Comparison of ENCODE assay signal across 11 cellular contexts in genomic region chr17:18373181-18373580, GRCh38. TPM values are rescaled to one million over a fixed set of nuclear protein-coding genes. Genes with fewer than 3 reads are reported as not detected.
"Had no signal": no experiment of that assay in that cellular context is flagged by ENCODE, and none has a peak within 500 bp of the region (broad histone marks: within the 10 kb centered on the region; RNA-seq: fewer than 3 reads in every experiment).

No MANE protein-coding gene starts in this region.

RNA-seq across cellular contexts. Expression of gene EVPLL, which starts 4.4 kb away (rescaled TPM):
- total RNA-seq: endodermal cell; gastrocnemius medialis; glomerular endothelial cell; left ventricle myocardium superior; myocyte; naive thymus-derived CD8-positive, alpha-beta T cell; osteocyte; right atrium auricular region; sciatic nerve; smooth muscle cell; temporal lobe had no signal
- polyA plus RNA-seq: smooth muscle cell had no signal
